Comparison of ENCODE assay signal across 7 cellular contexts in genomic region chr1:170074250-170075157, GRCh38.
DNase-seq lines count a peak whose midpoint lies in the region; ATAC-seq and TF ChIP-seq lines count a peak whose summit lies in the region.

Gene KIFAP3 (minus strand): TSS chr1:170074695. CDS start chr1:170074467, 228 bp downstream.

- peak; percentile 79 for TF ChIP-seq POLR2A in GM18505 (IDR thresholded peaks at IDR 0.05; ENCODE audit: borderline replicate concordance, extremely low read depth, insufficient read depth, insufficient read length)

- H3K4me3 ChIP-seq in astrocyte of the spinal cord (ENCODE audit: low read depth, low read length), result peak within 1 kb of the TSS; percentile 92
- H3K4me3 ChIP-seq in retinal pigment epithelial cell (ENCODE audit: low read length), result peak within 1 kb of the TSS; percentile 90

- ATAC-seq in GM18505 (IDR thresholded peaks at IDR 0.05; ENCODE audit: unreplicated experiment), result peak; percentile 98
- peak; percentile 97 for ATAC-seq in HG02981 (IDR thresholded peaks at IDR 0.05; ENCODE audit: unreplicated experiment)

- DNase-seq in NCI-H2029 treated with DMSO at 0.1 percent for 48 hours (lab: John Stamatoyannopoulos, UW), result peak; percentile 53
- DNase-seq in T1000 (lab: John Stamatoyannopoulos, UW), result peak; percentile 96
- peak; percentile 99 for DNase-seq in astrocyte of the spinal cord (ENCODE audit: low read depth, low spot score)
- DNase-seq in hippocampal formation (lab: John Stamatoyannopoulos, UW), result peak; percentile 95
- peak; percentile 91 for DNase-seq in retinal pigment epithelial cell (ENCODE audit: low read depth)

- TF ChIP-seq CTCF in astrocyte of the spinal cord (IDR thresholded peaks at IDR 0.05; ENCODE audit: low read depth, low read length) (peak; percentile 62), retinal pigment epithelial cell (conservative IDR thresholded peaks at IDR 0.05; ENCODE audit: low read depth, low read length) (peak; percentile 68)

- in situ Hi-C loops in astrocyte of the spinal cord (cut with HindIII; ENCODE audit: low sequenced_read_pairs), result no loop called here

Comparison
In these comparisons a context has a peak if more than half of its experiments do, and no peak if none do; other contexts are left out.
1. Peak in every context shown above with its lines: DNase-seq, ATAC-seq and H3K4me3 ChIP-seq.